In the genomic region with DNA sequence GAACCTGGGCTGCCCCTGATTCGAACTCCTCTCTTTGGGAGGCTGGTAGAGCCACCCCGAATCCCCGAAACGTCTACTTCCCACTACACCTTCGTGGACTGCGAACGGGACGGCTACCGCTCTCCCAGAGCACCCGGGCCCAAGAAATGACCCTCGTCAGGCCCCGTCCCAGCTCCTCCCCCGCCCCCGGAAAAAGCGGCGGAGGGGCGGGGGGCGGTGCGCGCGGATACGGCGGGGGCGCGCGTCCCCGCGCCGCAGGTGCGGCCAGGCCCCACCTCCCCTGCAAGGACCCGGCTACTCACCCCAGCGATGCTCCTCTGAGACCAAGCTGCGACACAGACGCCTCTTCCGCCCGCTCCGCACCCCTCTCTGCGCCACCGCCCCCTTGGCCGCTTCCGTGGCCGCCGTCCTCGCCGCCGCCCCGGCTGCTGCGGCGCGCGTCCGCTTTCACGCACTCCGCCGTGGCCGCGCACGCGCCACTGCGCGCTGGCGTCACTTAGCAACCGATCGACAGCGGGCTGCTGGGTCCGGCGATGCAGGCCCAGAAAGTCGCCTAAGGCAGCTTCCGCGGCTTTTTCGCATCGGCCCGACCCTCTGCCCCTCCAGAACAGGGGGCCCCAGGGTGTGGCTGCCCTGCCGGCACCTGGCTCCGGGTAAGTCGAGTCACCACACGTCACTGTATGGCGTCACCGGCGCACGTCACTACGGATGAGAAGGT, we compare ENCODE assay signal across 8 cellular contexts. TPM values are rescaled to one million over a fixed set of nuclear protein-coding genes. Genes with fewer than 3 reads are reported as not detected.
DNase-seq lines count a peak whose midpoint lies in the region; ATAC-seq and TF ChIP-seq lines count a peak whose summit lies in the region.

A gene (minus strand): TSS at position 432 of the 718 bp plus-strand sequence.

- TF ChIP-seq EP300 in ovary (IDR thresholded peaks at IDR 0.05) = no peak

- no peak for TF ChIP-seq CTCF in LNCaP clone FGC (IDR thresholded peaks at IDR 0.05; ENCODE audit: control insufficient read depth, extremely low read depth, insufficient read depth)
- TF ChIP-seq CTCF in ovary (IDR thresholded peaks at IDR 0.05) = no peak

- no peaks in the 10 kb centered on the region for H3K9me3 ChIP-seq in ovary
- H3K9me3 ChIP-seq in thymus (ENCODE audit: control insufficient read depth) = no peaks in the 10 kb centered on the region

- H3K36me3 ChIP-seq in ovary = no peaks in the 10 kb centered on the region
- no peaks in the 10 kb centered on the region for H3K36me3 ChIP-seq in thymus (ENCODE audit: control insufficient read depth, insufficient read depth)

- H3K4me3 ChIP-seq in LNCaP clone FGC (ENCODE audit: low read depth, low read length) (peak within 1 kb of the TSS; percentile 89), ovary (peak within 1 kb of the TSS; percentile 88), thymus (ENCODE audit: low read length) (peak within 1 kb of the TSS; percentile 97)

- peak within 1 kb of the TSS; percentile 74 to 94 for H3K27ac ChIP-seq in ovary
- H3K27ac ChIP-seq in thymus (ENCODE audit: low read depth) = peak within 1 kb of the TSS; percentile 96

- H3K9me3 Mint-ChIP-seq in activated naive CD4-positive, alpha-beta T cell treated with anti-CD3 and anti-CD28 coated beads, Interleukin-2, amount 50 U/mL, for 72 hours = no peaks in the 10 kb centered on the region

- H3K36me3 Mint-ChIP-seq in activated naive CD4-positive, alpha-beta T cell treated with anti-CD3 and anti-CD28 coated beads, Interleukin-2, amount 50 U/mL, for 72 hours = no peaks in the 10 kb centered on the region

- intact Hi-C loops in head of caudate nucleus (cut with DNase I) (no loop called here), ovary (cut with DNase I) (no loop called here)

- H3K27me3 ChIP-seq in ovary (no peaks in the 10 kb centered on the region), thymus (ENCODE audit: control insufficient read depth, insufficient read depth) (no peaks in the 10 kb centered on the region)

- ATAC-seq in SK-N-SH treated with all-trans-retinoic acid at 6 μM for 48 hours = peak; percentile 88
- peak; percentile 81 to 82 for ATAC-seq in activated naive CD4-positive, alpha-beta T cell treated with anti-CD3 and anti-CD28 coated beads, Interleukin-2, amount 50 U/mL, for 72 hours

- peak; percentile 55 for TF ChIP-seq POLR2A in ovary (IDR thresholded peaks at IDR 0.05)

- in situ Hi-C loops in G401 (cut with HindIII; ENCODE audit: low sequenced_read_pairs) = no loop called here

- WGBS in ovary, 3 donors = 0 to 1% (median 0%) methylated on average over 61 to 82 of the region's 82 CpGs
- WGBS in thymus = under 1% methylated on average over 82 of the region's 82 CpGs

- DNase-seq in G401 (ENCODE audit: low spot score) (peak; percentile 86), GOT3 (lab: John Stamatoyannopoulos, UW) (peak; percentile 48), LNCaP clone FGC (ENCODE audit: low read depth) (peak; percentile 43), head of caudate nucleus (peak; percentile 64 to 90 (median 83)), ovary (peak; percentile 80 to 91 (median 86))
- peak; percentile 78 to 85 for DNase-seq in activated naive CD4-positive, alpha-beta T cell treated with anti-CD3 and anti-CD28 coated beads, Interleukin-2, amount 50 U/mL, for 72 hours (ENCODE audit: low spot score in 2 of 2)

- peak within 1 kb of the TSS; percentile 94 for H3K27ac Mint-ChIP-seq in activated naive CD4-positive, alpha-beta T cell treated with anti-CD3 and anti-CD28 coated beads, Interleukin-2, amount 50 U/mL, for 72 hours

- H3K4me1 ChIP-seq in ovary (ENCODE audit: insufficient read depth) (peaks cover 5% of the 10 kb centered on the region), thymus (ENCODE audit: control insufficient read depth, insufficient read depth, low read length) (peaks cover 9% of the 10 kb centered on the region)

TF ChIP-seq in SK-N-SH treated with all-trans-retinoic acid at 6 μM for 48 hours, 23 proteins besides CTCF, POLR2A, EP300 and RAD21:
- TF ChIP-seq ZFP3 (CRISPR knock-in tag; IDR thresholded peaks at IDR 0.05) (peak; percentile 81), ZC3H10 (CRISPR knock-in tag; IDR thresholded peaks at IDR 0.05) (0 out of 2 replicates have a peak, but pooled peaks have one; percentile 53), BACH2 (CRISPR knock-in tag; IDR thresholded peaks at IDR 0.05; ENCODE audit: borderline replicate concordance) (no peak), ZFP30 (CRISPR knock-in tag; IDR thresholded peaks at IDR 0.05) (peak; percentile 12; the same call in 1 of the 2 replicates), ZNF70 (CRISPR knock-in tag; IDR thresholded peaks at IDR 0.05) (peak; percentile 49; the same call in 1 of the 2 replicates), ISL1 (CRISPR knock-in tag; IDR thresholded peaks at IDR 0.05) (no peak), SNAI2 (CRISPR knock-in tag; IDR thresholded peaks at IDR 0.05) (peak; percentile 57; the same call in 1 of the 2 replicates), ESRRG (CRISPR knock-in tag; IDR thresholded peaks at IDR 0.05) (0 out of 2 replicates have a peak, but pooled peaks have one; percentile 21), CSDC2 (CRISPR knock-in tag; IDR thresholded peaks at IDR 0.05) (peak; percentile 95; the same call in 1 of the 2 replicates)
- TF ChIP-seq, protein P1, sequence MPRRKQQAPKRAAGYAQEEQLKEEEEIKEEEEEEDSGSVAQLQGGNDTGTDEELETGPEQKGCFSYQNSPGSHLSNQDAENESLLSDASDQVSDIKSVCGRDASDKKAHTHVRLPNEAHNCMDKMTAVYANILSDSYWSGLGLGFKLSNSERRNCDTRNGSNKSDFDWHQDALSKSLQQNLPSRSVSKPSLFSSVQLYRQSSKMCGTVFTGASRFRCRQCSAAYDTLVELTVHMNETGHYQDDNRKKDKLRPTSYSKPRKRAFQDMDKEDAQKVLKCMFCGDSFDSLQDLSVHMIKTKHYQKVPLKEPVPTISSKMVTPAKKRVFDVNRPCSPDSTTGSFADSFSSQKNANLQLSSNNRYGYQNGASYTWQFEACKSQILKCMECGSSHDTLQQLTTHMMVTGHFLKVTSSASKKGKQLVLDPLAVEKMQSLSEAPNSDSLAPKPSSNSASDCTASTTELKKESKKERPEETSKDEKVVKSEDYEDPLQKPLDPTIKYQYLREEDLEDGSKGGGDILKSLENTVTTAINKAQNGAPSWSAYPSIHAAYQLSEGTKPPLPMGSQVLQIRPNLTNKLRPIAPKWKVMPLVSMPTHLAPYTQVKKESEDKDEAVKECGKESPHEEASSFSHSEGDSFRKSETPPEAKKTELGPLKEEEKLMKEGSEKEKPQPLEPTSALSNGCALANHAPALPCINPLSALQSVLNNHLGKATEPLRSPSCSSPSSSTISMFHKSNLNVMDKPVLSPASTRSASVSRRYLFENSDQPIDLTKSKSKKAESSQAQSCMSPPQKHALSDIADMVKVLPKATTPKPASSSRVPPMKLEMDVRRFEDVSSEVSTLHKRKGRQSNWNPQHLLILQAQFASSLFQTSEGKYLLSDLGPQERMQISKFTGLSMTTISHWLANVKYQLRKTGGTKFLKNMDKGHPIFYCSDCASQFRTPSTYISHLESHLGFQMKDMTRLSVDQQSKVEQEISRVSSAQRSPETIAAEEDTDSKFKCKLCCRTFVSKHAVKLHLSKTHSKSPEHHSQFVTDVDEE (CRISPR knock-in tag; IDR thresholded peaks at IDR 0.05) = peak; percentile 86

RNA-seq across cellular contexts. Expression of the gene that starts here (rescaled TPM):
- total RNA-seq in G401 (2014; rRNA removed; shearing (Covaris generic)) = 6.5 and 9.5 TPM in 2 replicates
- 10 to 100 TPM; 10.5 to 18.8 TPM for total RNA-seq in activated naive CD4-positive, alpha-beta T cell treated with anti-CD3 and anti-CD28 coated beads, Interleukin-2, amount 50 U/mL, for 72 hours
- 10 to 100 TPM; 13.9 to 28.8 (median 23.8) TPM for total RNA-seq in ovary
- polyA plus RNA-seq in ovary = 10 to 100 TPM in 1 of 2 donors, 1 to 10 TPM in 1; 7.2 to 16.9 TPM
- polyA plus RNA-seq in thymus = 2.9 TPM

Comparison
In these comparisons a context has a peak if more than half of its experiments do, and no peak if none do; other contexts are left out.
1. Peak in every context shown above with its lines: DNase-seq, ATAC-seq, H3K4me3 ChIP-seq and H3K27ac ChIP-seq.